1 cellular context compared by ENCODE assay signal in the genomic region with DNA sequence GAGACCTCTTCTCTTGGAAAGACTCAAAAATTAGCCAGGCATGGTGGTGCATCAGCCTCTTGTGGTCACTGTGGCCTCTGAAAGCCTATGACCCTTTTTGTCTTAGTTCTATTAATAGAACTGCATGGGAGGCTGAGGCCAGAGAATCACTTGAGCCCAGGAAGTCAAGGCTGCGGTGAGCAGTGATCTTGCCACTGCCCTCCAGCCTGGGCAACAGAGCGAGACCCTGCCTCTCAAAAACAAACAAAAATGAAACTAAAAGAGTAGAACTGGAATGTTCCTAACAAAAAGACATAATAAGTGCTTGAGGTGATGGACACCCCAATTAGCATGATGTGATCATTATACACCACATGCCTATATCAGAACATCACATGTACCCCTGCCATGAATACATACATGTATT.
TF ChIP-seq lines count a peak whose summit lies in the region.

No MANE protein-coding gene starts in this region.

TF ChIP-seq in GM12878, 131 proteins besides CTCF, POLR2A, EP300 and RAD21 (continued from another document):
- TF ChIP-seq, protein P1, sequence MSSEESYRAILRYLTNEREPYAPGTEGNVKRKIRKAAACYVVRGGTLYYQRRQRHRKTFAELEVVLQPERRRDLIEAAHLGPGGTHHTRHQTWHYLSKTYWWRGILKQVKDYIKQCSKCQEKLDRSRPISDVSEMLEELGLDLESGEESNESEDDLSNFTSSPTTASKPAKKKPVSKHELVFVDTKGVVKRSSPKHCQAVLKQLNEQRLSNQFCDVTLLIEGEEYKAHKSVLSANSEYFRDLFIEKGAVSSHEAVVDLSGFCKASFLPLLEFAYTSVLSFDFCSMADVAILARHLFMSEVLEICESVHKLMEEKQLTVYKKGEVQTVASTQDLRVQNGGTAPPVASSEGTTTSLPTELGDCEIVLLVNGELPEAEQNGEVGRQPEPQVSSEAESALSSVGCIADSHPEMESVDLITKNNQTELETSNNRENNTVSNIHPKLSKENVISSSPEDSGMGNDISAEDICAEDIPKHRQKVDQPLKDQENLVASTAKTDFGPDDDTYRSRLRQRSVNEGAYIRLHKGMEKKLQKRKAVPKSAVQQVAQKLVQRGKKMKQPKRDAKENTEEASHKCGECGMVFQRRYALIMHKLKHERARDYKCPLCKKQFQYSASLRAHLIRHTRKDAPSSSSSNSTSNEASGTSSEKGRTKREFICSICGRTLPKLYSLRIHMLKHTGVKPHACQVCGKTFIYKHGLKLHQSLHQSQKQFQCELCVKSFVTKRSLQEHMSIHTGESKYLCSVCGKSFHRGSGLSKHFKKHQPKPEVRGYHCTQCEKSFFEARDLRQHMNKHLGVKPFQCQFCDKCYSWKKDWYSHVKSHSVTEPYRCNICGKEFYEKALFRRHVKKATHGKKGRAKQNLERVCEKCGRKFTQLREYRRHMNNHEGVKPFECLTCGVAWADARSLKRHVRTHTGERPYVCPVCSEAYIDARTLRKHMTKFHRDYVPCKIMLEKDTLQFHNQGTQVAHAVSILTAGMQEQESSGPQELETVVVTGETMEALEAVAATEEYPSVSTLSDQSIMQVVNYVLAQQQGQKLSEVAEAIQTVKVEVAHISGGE (CRISPR knock-in tag; IDR thresholded peaks at IDR 0.05) = no peak
- TF ChIP-seq NFXL1 (IDR thresholded peaks at IDR 0.05; ENCODE audit: borderline replicate concordance) (no peak), TCF7 (IDR thresholded peaks at IDR 0.05; ENCODE audit: borderline replicate concordance) (no peak), MEF2B (IDR thresholded peaks at IDR 0.05; ENCODE audit: partially characterized antibody, poor library complexity, severe bottlenecking) (peak; percentile 57), CHD4 (IDR thresholded peaks at IDR 0.05) (no peak), CREM (IDR thresholded peaks at IDR 0.05; ENCODE audit: low read depth) (no peak), WRNIP1 (IDR thresholded peaks at IDR 0.05; ENCODE audit: borderline replicate concordance, low read depth, low read length) (no peak), CBX3 (IDR thresholded peaks at IDR 0.05; ENCODE audit: borderline replicate concordance, low read depth) (no peak), IKZF2 (IDR thresholded peaks at IDR 0.05) (peak; percentile 30 to 62; a peak in 1 of 4 replicates), RBBP5 (conservative IDR thresholded peaks at IDR 0.05) (no peak), MYC (IDR thresholded peaks at IDR 0.05; ENCODE audit: insufficient read depth, insufficient read length, insufficient replicate concordance, low read length, severe bottlenecking) (no peak), BHLHE40 (IDR thresholded peaks at IDR 0.05; ENCODE audit: borderline replicate concordance in 1 of 2, low read depth in 2 of 2, low read length in 1 of 2) (0 out of 4 replicates have a peak, but pooled peaks of 1 of the 2 experiments have one; percentile 11), TAF1 (IDR thresholded peaks at IDR 0.05; ENCODE audit: borderline replicate concordance, low read depth, low read length) (no peak), POLR2AphosphoS2 (IDR thresholded peaks at IDR 0.05; ENCODE audit: low read depth, low read length) (no peak), SREBF2 (IDR thresholded peaks at IDR 0.05; ENCODE audit: low read length) (no peak), HDGF (IDR thresholded peaks at IDR 0.05) (no peak), BCL11A (IDR thresholded peaks at IDR 0.05; ENCODE audit: low read depth, low read length) (no peak), TBL1XR1 (IDR thresholded peaks at IDR 0.05; ENCODE audit: low read depth, low read length) (0 out of 2 replicates have a peak, but pooled peaks have one; percentile 24), SMAD1 (IDR thresholded peaks at IDR 0.05; ENCODE audit: low read depth, partially characterized antibody) (no peak)
- TF ChIP-seq, protein P2, sequence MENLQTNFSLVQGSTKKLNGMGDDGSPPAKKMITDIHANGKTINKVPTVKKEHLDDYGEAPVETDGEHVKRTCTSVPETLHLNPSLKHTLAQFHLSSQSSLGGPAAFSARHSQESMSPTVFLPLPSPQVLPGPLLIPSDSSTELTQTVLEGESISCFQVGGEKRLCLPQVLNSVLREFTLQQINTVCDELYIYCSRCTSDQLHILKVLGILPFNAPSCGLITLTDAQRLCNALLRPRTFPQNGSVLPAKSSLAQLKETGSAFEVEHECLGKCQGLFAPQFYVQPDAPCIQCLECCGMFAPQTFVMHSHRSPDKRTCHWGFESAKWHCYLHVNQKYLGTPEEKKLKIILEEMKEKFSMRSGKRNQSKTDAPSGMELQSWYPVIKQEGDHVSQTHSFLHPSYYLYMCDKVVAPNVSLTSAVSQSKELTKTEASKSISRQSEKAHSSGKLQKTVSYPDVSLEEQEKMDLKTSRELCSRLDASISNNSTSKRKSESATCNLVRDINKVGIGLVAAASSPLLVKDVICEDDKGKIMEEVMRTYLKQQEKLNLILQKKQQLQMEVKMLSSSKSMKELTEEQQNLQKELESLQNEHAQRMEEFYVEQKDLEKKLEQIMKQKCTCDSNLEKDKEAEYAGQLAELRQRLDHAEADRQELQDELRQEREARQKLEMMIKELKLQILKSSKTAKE (IDR thresholded peaks at IDR 0.05; ENCODE audit: low read depth, poor library complexity, severe bottlenecking) = no peak
- TF ChIP-seq, protein P3, sequence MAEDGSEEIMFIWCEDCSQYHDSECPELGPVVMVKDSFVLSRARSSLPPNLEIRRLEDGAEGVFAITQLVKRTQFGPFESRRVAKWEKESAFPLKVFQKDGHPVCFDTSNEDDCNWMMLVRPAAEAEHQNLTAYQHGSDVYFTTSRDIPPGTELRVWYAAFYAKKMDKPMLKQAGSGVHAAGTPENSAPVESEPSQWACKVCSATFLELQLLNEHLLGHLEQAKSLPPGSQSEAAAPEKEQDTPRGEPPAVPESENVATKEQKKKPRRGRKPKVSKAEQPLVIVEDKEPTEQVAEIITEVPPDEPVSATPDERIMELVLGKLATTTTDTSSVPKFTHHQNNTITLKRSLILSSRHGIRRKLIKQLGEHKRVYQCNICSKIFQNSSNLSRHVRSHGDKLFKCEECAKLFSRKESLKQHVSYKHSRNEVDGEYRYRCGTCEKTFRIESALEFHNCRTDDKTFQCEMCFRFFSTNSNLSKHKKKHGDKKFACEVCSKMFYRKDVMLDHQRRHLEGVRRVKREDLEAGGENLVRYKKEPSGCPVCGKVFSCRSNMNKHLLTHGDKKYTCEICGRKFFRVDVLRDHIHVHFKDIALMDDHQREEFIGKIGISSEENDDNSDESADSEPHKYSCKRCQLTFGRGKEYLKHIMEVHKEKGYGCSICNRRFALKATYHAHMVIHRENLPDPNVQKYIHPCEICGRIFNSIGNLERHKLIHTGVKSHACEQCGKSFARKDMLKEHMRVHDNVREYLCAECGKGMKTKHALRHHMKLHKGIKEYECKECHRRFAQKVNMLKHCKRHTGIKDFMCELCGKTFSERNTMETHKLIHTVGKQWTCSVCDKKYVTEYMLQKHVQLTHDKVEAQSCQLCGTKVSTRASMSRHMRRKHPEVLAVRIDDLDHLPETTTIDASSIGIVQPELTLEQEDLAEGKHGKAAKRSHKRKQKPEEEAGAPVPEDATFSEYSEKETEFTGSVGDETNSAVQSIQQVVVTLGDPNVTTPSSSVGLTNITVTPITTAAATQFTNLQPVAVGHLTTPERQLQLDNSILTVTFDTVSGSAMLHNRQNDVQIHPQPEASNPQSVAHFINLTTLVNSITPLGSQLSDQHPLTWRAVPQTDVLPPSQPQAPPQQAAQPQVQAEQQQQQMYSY (CRISPR knock-in tag; IDR thresholded peaks at IDR 0.05) = no peak
- TF ChIP-seq, protein P4, sequence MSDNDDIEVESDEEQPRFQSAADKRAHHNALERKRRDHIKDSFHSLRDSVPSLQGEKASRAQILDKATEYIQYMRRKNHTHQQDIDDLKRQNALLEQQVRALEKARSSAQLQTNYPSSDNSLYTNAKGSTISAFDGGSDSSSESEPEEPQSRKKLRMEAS (IDR thresholded peaks at IDR 0.05; ENCODE audit: low read depth, low read length) = no peak
- TF ChIP-seq, protein P5, sequence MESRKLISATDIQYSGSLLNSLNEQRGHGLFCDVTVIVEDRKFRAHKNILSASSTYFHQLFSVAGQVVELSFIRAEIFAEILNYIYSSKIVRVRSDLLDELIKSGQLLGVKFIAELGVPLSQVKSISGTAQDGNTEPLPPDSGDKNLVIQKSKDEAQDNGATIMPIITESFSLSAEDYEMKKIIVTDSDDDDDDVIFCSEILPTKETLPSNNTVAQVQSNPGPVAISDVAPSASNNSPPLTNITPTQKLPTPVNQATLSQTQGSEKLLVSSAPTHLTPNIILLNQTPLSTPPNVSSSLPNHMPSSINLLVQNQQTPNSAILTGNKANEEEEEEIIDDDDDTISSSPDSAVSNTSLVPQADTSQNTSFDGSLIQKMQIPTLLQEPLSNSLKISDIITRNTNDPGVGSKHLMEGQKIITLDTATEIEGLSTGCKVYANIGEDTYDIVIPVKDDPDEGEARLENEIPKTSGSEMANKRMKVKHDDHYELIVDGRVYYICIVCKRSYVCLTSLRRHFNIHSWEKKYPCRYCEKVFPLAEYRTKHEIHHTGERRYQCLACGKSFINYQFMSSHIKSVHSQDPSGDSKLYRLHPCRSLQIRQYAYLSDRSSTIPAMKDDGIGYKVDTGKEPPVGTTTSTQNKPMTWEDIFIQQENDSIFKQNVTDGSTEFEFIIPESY (IDR thresholded peaks at IDR 0.05) = no peak
